ENCODE assay signal across 8 cellular contexts in genomic region chr14:99602054-99602787, GRCh38. TPM values are rescaled to one million over a fixed set of nuclear protein-coding genes. Genes with fewer than 3 reads are reported as not detected.
DNase-seq lines count a peak whose midpoint lies in the region; ATAC-seq, FAIRE-seq and TF ChIP-seq lines count a peak whose summit lies in the region.

No MANE protein-coding gene starts in this region.

- no peak overlapping the region for H3K27ac ChIP-seq in ACC112 (ENCODE audit: low read depth, low read length)
- H3K27ac ChIP-seq in angular gyrus (ENCODE audit: low read depth, low read length), result peak overlapping the region; percentile 34
- H3K27ac ChIP-seq in upper lobe of left lung, result peak overlapping the region; percentile 67 to 79 (median 72)

- ATAC-seq in upper lobe of left lung (ENCODE audit: low FRiP score in 2 of 2) (no peak), HG03045 (IDR thresholded peaks at IDR 0.05; ENCODE audit: unreplicated experiment) (no peak)

- peak overlapping the region; percentile 63 for H3K4me3 ChIP-seq in ACC112 (ENCODE audit: low read depth, low read length)
- peak overlapping the region; percentile 4 for H3K4me3 ChIP-seq in lower leg skin (ENCODE audit: low read depth, poor library complexity, severe bottlenecking)
- peak overlapping the region in 3 of 4 donors; percentile 86 to 92 (median 90) for H3K4me3 ChIP-seq in upper lobe of left lung

- H3K27me3 ChIP-seq in ACC112 (ENCODE audit: insufficient read depth, low read length) (no peaks in the 10 kb centered on the region), upper lobe of left lung (peaks cover 0 to 13% (median 0%) of the 10 kb centered on the region in 4 donors)

- TF ChIP-seq POLR2A in lower leg skin (IDR thresholded peaks at IDR 0.05) (no peak), upper lobe of left lung (IDR thresholded peaks at IDR 0.05) (no peak)

- no peak for FAIRE-seq in frontal cortex (lab: Jason Lieb, UNC)

- peaks cover 28% of the 10 kb centered on the region for H3K79me2 ChIP-seq in ACC112 (ENCODE audit: control insufficient read depth, insufficient read depth, low read length, unreplicated experiment)

- 48 to 52% methylated on average over 18 of the region's 18 CpGs for WGBS in lower leg skin, 2 donors
- 28 to 41% methylated on average over 18 of the region's 18 CpGs for WGBS in upper lobe of left lung, 2 donors

- no peak overlapping the region for H2AFZ ChIP-seq in ACC112 (ENCODE audit: low read length, unreplicated experiment)

- H3K4me1 ChIP-seq in ACC112 (ENCODE audit: control insufficient read depth, insufficient read depth, low read length, unreplicated experiment) (peaks cover 18% of the 10 kb centered on the region), upper lobe of left lung (peaks cover 51 to 74% (median 57%) of the 10 kb centered on the region in 4 donors)

- no peaks in the 10 kb centered on the region for H3K36me3 ChIP-seq in ACC112 (ENCODE audit: insufficient read depth, low read length)
- no peaks in the 10 kb centered on the region for H3K36me3 ChIP-seq in upper lobe of left lung

- H3K9me3 ChIP-seq in upper lobe of left lung, result no peaks in the 10 kb centered on the region

- intact Hi-C loops in lower leg skin (cut with DNase I; ENCODE audit: low total_unique reads), result no loop called here

- TF ChIP-seq CTCF in lower leg skin (IDR thresholded peaks at IDR 0.05) (no peak), upper lobe of left lung (IDR thresholded peaks at IDR 0.05) (no peak)

- DNase-seq in HT-29 (ENCODE audit: low spot score), result peak; percentile 36
- DNase-seq in lower leg skin (ENCODE audit: low spot score in 2 of 2), result no peak
- peak in 1 of 2 donors; percentile 70 for DNase-seq in upper lobe of left lung
- no peak for DNase-seq in frontal cortex (ENCODE audit: low spot score in 2 of 2)
- DNase-seq in SKM-1 treated with dmso at 0.1 percent for 144 hours (lab: John Stamatoyannopoulos, UW; ENCODE audit: unreplicated experiment), result no peak

- TF ChIP-seq EP300 in upper lobe of left lung (IDR thresholded peaks at IDR 0.05), result no peak

RNA-seq across cellular contexts. Expression of gene CCDC85C, which starts 1.8 kb away (rescaled TPM):
- total RNA-seq in HT-29 (2014; rRNA removed; shearing (Covaris generic)), result 23.8 and 30.7 TPM in 2 replicates
- total RNA-seq in lower leg skin, result 10 to 100 TPM; 17.2 to 47.7 (median 33.3) TPM
- 10 to 100 TPM in 5 of 6 donors, 1 to 10 TPM in 1; 5.2 to 31.0 (median 20.4) TPM for total RNA-seq in upper lobe of left lung
- 9.8 TPM for total RNA-seq in frontal cortex

RNA-seq across cellular contexts. Expression of gene HHIPL1, which starts 42.7 kb away (rescaled TPM):
- total RNA-seq in HT-29 (2014; rRNA removed; shearing (Covaris generic)), result not detected in 2 replicates
- total RNA-seq in lower leg skin (1 to 10 TPM in 2 of 4 donors, under 1 TPM in 2; 0.59 to 2.4 (median 0.92) TPM), upper lobe of left lung (1 to 10 TPM in 4 of 6 donors, under 1 TPM in 2; 0.61 to 2.2 (median 1.3) TPM), frontal cortex (5.3 TPM)

Comparison
In these comparisons a context has a peak if more than half of its experiments do, and no peak if none do; other contexts are left out.
1. H3K4me3 ChIP-seq: peak in every context shown above with its lines; median percentile 90 in upper lobe of left lung; 63 in ACC112; 4 in lower leg skin.